In the genomic region with DNA sequence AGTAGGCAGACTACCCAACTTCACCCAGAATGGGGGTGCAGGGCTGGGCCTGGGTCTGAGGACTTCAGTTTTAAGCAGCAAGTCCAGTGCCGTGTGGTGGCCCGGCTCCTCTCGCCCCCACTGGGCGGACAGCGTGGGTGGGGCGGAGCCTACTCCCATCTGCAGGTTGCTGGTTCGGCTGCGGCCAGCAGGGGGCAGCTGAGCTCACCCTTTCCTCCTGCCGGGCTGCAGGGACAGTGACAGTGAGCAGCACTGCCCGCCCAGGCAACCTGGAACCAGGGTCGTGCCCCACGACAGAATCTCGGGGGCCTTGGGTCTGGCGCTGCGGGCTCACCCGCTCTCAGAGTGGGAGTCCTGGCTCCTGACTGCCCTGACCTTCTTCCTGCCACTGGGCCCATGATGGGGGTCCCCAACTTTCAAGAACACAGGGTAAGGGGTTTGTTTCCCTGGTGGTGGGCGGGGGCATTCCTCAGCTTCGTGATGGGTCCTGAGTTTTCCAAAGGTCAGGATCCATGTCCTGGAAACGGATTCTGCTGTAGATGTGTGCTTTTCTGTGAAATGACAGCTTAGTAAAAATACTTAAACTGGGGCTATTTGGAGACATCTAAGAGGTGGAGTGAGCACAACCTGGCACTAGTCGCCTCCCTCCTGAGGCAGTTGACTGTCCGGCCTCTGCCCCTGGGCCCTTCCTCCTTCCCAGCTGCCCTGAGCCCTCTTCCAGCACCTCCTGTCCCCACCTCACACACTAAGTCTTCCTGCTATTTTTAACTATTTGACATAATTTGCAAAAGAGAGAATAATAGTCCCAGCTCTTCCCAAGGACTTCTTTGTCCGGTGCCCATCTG, we compare ENCODE assay signal across 8 cellular contexts. TPM values are rescaled to one million over a fixed set of nuclear protein-coding genes. Genes with fewer than 3 reads are reported as not detected.
DNase-seq lines count a peak whose midpoint lies in the region; ATAC-seq and TF ChIP-seq lines count a peak whose summit lies in the region.

No MANE protein-coding gene starts in this region.

- H3K9me3 Mint-ChIP-seq in CD8-positive, alpha-beta memory T cell: no peaks in the 10 kb centered on the region

- peak overlapping the region; percentile 94 to 98 (median 97) for H3K27ac Mint-ChIP-seq in CD8-positive, alpha-beta memory T cell

- no peaks in the 10 kb centered on the region for H3K27me3 ChIP-seq in CD8-positive, alpha-beta memory T cell (ENCODE audit: insufficient read depth, low read length, poor library complexity, severe bottlenecking)
- H3K27me3 ChIP-seq in right cardiac atrium (ENCODE audit: control insufficient read depth, insufficient read depth): no peaks in the 10 kb centered on the region

- H3K36me3 ChIP-seq in CD8-positive, alpha-beta memory T cell (ENCODE audit: insufficient read depth, low read length): no peaks in the 10 kb centered on the region

- intact Hi-C loops in right cardiac atrium (cut with DNase I): loop anchor here in 2 of 4 donors (5.0 kb wide), 2 partner anchors 91 to 96 kb away; no protein-coding TSS in a partner anchor

- WGBS in right cardiac atrium: 4% methylated on average over 22 of the region's 22 CpGs

- no peak for TF ChIP-seq POLR2A in NB4 (IDR thresholded peaks at IDR 0.05; ENCODE audit: extremely low read depth, insufficient read length)

- no peaks in the 10 kb centered on the region for H3K9me3 ChIP-seq in CD8-positive, alpha-beta memory T cell (ENCODE audit: low read length)
- H3K9me3 ChIP-seq in right cardiac atrium (ENCODE audit: control insufficient read depth, low read length): no peaks in the 10 kb centered on the region

- H3K4me3 Mint-ChIP-seq in CD8-positive, alpha-beta memory T cell: peak overlapping the region; percentile 93 to 98 (median 94)

- POLR2A ChIA-PET in CD8-positive, alpha-beta memory T cell (lab: Charles Lee): interaction anchor here (0.6 to 20.1 kb wide), 14 partner anchors 9 to 130 kb away, joined by 3 to 1366 read pairs (median 6); a partner anchor contains a TSS

- TF ChIP-seq CTCF in NB4 (IDR thresholded peaks at IDR 0.05; ENCODE audit: low read depth, low read length) (peak; percentile 93), retinal pigment epithelial cell (conservative IDR thresholded peaks at IDR 0.05; ENCODE audit: low read depth, low read length) (peak; percentile 95)

- CTCF ChIA-PET in CD8-positive, alpha-beta memory T cell (lab: Charles Lee): interaction anchor here (0.6 to 11.7 kb wide), 31 partner anchors 9 to 172 kb away, joined by 3 to 448 read pairs (median 5); a partner anchor contains a TSS

- H3K4me3 ChIP-seq in CD8-positive, alpha-beta memory T cell (ENCODE audit: low read length): peak overlapping the region; percentile 85
- H3K4me3 ChIP-seq in NB4 (ENCODE audit: low read depth, low read length) (no peak overlapping the region), right cardiac atrium (ENCODE audit: low read length) (peak overlapping the region; percentile 16), retinal pigment epithelial cell (ENCODE audit: low read length) (peak overlapping the region; percentile 40)

- H3K4me1 ChIP-seq in CD8-positive, alpha-beta memory T cell (ENCODE audit: insufficient read depth, low read length): peaks cover 58% of the 10 kb centered on the region
- H3K4me1 ChIP-seq in right cardiac atrium (ENCODE audit: control insufficient read depth, insufficient read depth, low read length): peaks cover 16% of the 10 kb centered on the region

- peaks cover 0 to 3% of the 10 kb centered on the region in 2 donors for H3K27me3 Mint-ChIP-seq in CD8-positive, alpha-beta memory T cell

- ATAC-seq in GM21360 (IDR thresholded peaks at IDR 0.05; ENCODE audit: unreplicated experiment): peak; percentile 33
- peak; percentile 42 for ATAC-seq in right cardiac atrium
- ATAC-seq in HG02970 (IDR thresholded peaks at IDR 0.05; ENCODE audit: low FRiP score, unreplicated experiment): no peak

- peak; percentile 85 to 94 (median 89) for DNase-seq in CD8-positive, alpha-beta memory T cell
- peak; percentile 88 for DNase-seq in NB4 (ENCODE audit: low read depth)
- peak; percentile 83 to 91 (median 87) for DNase-seq in T-helper 2 cell
- peak; percentile 91 to 98 (median 97) for DNase-seq in right cardiac atrium
- DNase-seq in retinal pigment epithelial cell (ENCODE audit: low read depth): no peak

- H3K27ac ChIP-seq in CD8-positive, alpha-beta memory T cell (ENCODE audit: low read depth, low read length): peak overlapping the region; percentile 98
- H3K27ac ChIP-seq in angular gyrus (ENCODE audit: low read depth, low read length): peak overlapping the region; percentile 100
- peak overlapping the region; percentile 95 for H3K27ac ChIP-seq in right cardiac atrium (ENCODE audit: low read length)

- H3K4me1 Mint-ChIP-seq in CD8-positive, alpha-beta memory T cell: peaks cover 56 to 61% (median 58%) of the 10 kb centered on the region in 3 donors

- peaks cover 0 to 31% (median 0%) of the 10 kb centered on the region in 3 donors for H3K36me3 Mint-ChIP-seq in CD8-positive, alpha-beta memory T cell

RNA-seq across cellular contexts. Expression of a gene that starts 6.0 kb away (rescaled TPM):
- total RNA-seq in CD8-positive, alpha-beta memory T cell: 100 to 1,000 TPM; 196 to 204 TPM
- 2.7 TPM for polyA plus RNA-seq in CD8-positive, alpha-beta memory T cell
- 100 to 1,000 TPM; 346 to 441 (median 427) TPM for total RNA-seq in right cardiac atrium
- polyA plus RNA-seq in right cardiac atrium: 441 TPM

RNA-seq across cellular contexts. Expression of a gene that starts 30.1 kb away (rescaled TPM):
- total RNA-seq in CD8-positive, alpha-beta memory T cell: 10 to 100 TPM; 44.9 to 49.8 TPM
- polyA plus RNA-seq in CD8-positive, alpha-beta memory T cell: 60.6 TPM
- total RNA-seq in right cardiac atrium: 10 to 100 TPM; 12.2 to 16.1 (median 12.9) TPM
- 9.3 TPM for polyA plus RNA-seq in right cardiac atrium

RNA-seq across cellular contexts. Expression of a gene that starts 34.1 kb away (rescaled TPM):
- total RNA-seq in CD8-positive, alpha-beta memory T cell: 10 to 100 TPM; 13.3 to 13.8 TPM
- polyA plus RNA-seq in CD8-positive, alpha-beta memory T cell: 14.6 TPM
- 1 to 10 TPM; 6.1 to 7.7 (median 7.4) TPM for total RNA-seq in right cardiac atrium
- 5.5 TPM for polyA plus RNA-seq in right cardiac atrium
